In the genomic region with DNA sequence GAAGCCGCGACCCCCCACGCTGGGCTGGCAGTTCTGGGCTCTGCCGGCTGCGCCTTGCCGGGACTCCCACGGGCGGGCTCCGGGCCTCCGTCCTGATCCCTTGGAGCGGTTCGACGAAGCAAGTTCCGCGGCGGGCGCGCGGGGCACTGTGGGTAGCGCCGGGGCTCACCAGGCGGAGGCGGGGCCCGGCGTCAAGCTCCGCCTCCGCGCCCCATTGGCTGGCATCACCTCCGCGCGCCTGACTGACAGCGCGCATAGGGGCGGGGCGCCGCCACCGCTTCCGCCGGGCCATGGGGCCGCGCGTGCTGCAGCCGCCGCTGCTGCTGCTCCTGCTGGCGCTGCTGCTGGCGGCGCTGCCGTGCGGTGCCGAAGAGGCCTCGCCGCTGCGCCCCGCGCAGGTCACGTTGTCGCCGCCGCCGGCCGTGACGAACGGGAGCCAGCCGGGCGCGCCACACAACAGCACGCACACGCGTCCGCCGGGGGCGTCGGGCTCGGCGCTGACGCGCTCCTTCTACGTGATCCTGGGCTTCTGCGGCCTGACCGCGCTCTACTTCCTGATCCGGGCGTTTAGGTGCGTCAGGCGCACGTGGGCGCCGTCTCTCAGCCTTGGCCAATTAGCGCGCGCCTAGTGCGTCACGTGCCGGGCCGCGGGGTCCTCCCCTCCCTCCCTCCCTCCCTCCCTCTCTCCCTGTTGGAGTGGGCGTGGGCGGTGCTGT, we compare ENCODE assay signal across 8 cellular contexts. TPM values are rescaled to one million over a fixed set of nuclear protein-coding genes. Genes with fewer than 3 reads are reported as not detected.
DNase-seq lines count a peak whose midpoint lies in the region; ATAC-seq and TF ChIP-seq lines count a peak whose summit lies in the region.

FAM174C (plus strand) TSS at position 271 of the 716 bp plus-strand sequence; CDS start at position 291, 20 bp downstream.

- H3K27ac ChIP-seq in OCI-LY1 (ENCODE audit: low read depth, low read length, poor library complexity, severe bottlenecking) = peak within 1 kb of the TSS; percentile 85

- peaks cover 82% of the 10 kb centered on the region for H3K36me3 ChIP-seq in OCI-LY1 (ENCODE audit: insufficient read depth, low read length)

- CTCF ChIA-PET in Calu3 (lab: Charles Lee) = interaction anchor here (0.6 to 1.0 kb wide), 2 partner anchors 16 to 31 kb away, joined by 5 to 9 read pairs; no protein-coding TSS in a partner anchor

- peak within 1 kb of the TSS; percentile 95 for H3K9ac ChIP-seq in OCI-LY1 (ENCODE audit: low read length)

- in situ Hi-C loops in endometrial microvascular endothelial cells (cut with HindIII; ENCODE audit: inconsistent ontology term, low pct_unique_long_range_greater_than_20kb, low sequenced_read_pairs) = no loop called here

- intact Hi-C loops in Calu3 (cut with micrococcal nuclease; ENCODE audit: unreplicated experiment) = no loop called here

- no peak within 1 kb of the TSS for H2AFZ ChIP-seq in OCI-LY1 (ENCODE audit: low read length)

- peak within 1 kb of the TSS; percentile 84 for H3K4me3 ChIP-seq in OCI-LY1 (ENCODE audit: low read depth, low read length, poor library complexity, severe bottlenecking)

- H3K9me3 Mint-ChIP-seq in Calu3 (ENCODE audit: low read depth, unreplicated experiment) = no peaks in the 10 kb centered on the region

- peaks cover 16% of the 10 kb centered on the region for H3F3A ChIP-seq in OCI-LY1 (ENCODE audit: insufficient read depth, low read length)

- H3K4me1 Mint-ChIP-seq in Calu3 (ENCODE audit: low read depth, unreplicated experiment) = peaks cover 12% of the 10 kb centered on the region

- H3K27me3 ChIP-seq in OCI-LY1 (ENCODE audit: insufficient read depth, low read length) = no peaks in the 10 kb centered on the region

- peak within 1 kb of the TSS; percentile 91 for H3K4me2 ChIP-seq in OCI-LY1 (ENCODE audit: low read length)

- H4K20me1 ChIP-seq in OCI-LY1 (ENCODE audit: insufficient read depth, low read length) = no peaks in the 10 kb centered on the region

- H3K36me3 Mint-ChIP-seq in Calu3 (ENCODE audit: insufficient read depth, unreplicated experiment) = peaks cover 73% of the 10 kb centered on the region

- peaks cover 7% of the 10 kb centered on the region for H3K79me2 ChIP-seq in OCI-LY1 (ENCODE audit: insufficient read depth, low read length)

- peak; percentile 90 for DNase-seq in Calu3
- DNase-seq in HuH-7 (ENCODE audit: low spot score) = peak; percentile 90
- peak; percentile 96 for DNase-seq in activated CD8-positive, alpha-beta memory T cell treated with anti-CD3 and anti-CD28 coated beads, Interleukin-2, amount 50 U/mL, for 4 hours
- peak; percentile 93 for DNase-seq in midbrain (lab: John Stamatoyannopoulos, UW)
- peak; percentile 92 to 97 for DNase-seq in stimulated activated CD8-positive, alpha-beta memory T cell treated with anti-CD3 and anti-CD28 coated beads, Interleukin-2, amount 100 ng/mL, for 1 hour (ENCODE audit: low read depth in 2 of 2)

- no TSS peak for BruUV-seq in Calu3 (replicated peaks; lab: Mats Ljungman, UMichigan)

- H3K27ac Mint-ChIP-seq in Calu3 (ENCODE audit: unreplicated experiment) = peak within 1 kb of the TSS; percentile 65

- peak within 1 kb of the TSS; percentile 73 for H3K4me3 Mint-ChIP-seq in Calu3 (ENCODE audit: low read depth, unreplicated experiment)

- no peaks in the 10 kb centered on the region for H3K9me3 ChIP-seq in OCI-LY1 (ENCODE audit: low read length)

- peak; percentile 64 for ATAC-seq in GM21515 (IDR thresholded peaks at IDR 0.05; ENCODE audit: unreplicated experiment)

- H3K9me2 ChIP-seq in OCI-LY1 (ENCODE audit: low read depth, low read length) = no peaks in the 10 kb centered on the region

- H3K4me1 ChIP-seq in OCI-LY1 (ENCODE audit: insufficient read depth, low read length, severe bottlenecking) = peaks cover 56% of the 10 kb centered on the region

- TF ChIP-seq CTCF in Calu3 (IDR thresholded peaks at IDR 0.05; ENCODE audit: unreplicated experiment) = no peak
- TF ChIP-seq CTCF in OCI-LY1 (IDR thresholded peaks at IDR 0.05; ENCODE audit: low read length) = no peak

- no peaks in the 10 kb centered on the region for H3K27me3 Mint-ChIP-seq in Calu3 (ENCODE audit: unreplicated experiment)

RNA-seq across cellular contexts. Expression of gene FAM174C, which starts in this region (rescaled TPM):
- total RNA-seq in Calu3 (2022) (32.9 and 34.4 TPM in 2 replicates), endometrial microvascular endothelial cells (ENCODE audit: inconsistent ontology term) (83.3 TPM)

Comparison
In these comparisons a context has a peak if more than half of its experiments do, and no peak if none do; other contexts are left out.
1. Peak in every context shown above with its lines: DNase-seq, ATAC-seq, H3K4me3 ChIP-seq and H3K27ac ChIP-seq.